In genomic region chr2:60674524-60675165, GRCh38 we compare ENCODE assay signal across 8 cellular contexts.
A peak's percentile ranks its signal among the peaks of the same experiment; 100 is the strongest.
DNase-seq lines count a peak whose midpoint lies in the region; ATAC-seq and TF ChIP-seq lines count a peak whose summit lies in the region.

No MANE protein-coding gene starts in this region.

- H3K27me3 Mint-ChIP-seq in T-helper 2 cell treated with Interferon-gamma antibody and Interleukin-4, amounts not matched to agents 5 μg/mL and 100 μg/mL, for 36 hours (ENCODE audit: low read depth), result peaks cover 6% of the 10 kb centered on the region

- peaks cover 4% of the 10 kb centered on the region for H3K4me1 Mint-ChIP-seq in T-helper 2 cell treated with Interferon-gamma antibody and Interleukin-4, amounts not matched to agents 5 μg/mL and 100 μg/mL, for 36 hours (ENCODE audit: low read depth)

- H3K27ac Mint-ChIP-seq in T-helper 2 cell treated with Interferon-gamma antibody and Interleukin-4, amounts not matched to agents 5 μg/mL and 100 μg/mL, for 36 hours, result no peak overlapping the region

- no peak overlapping the region for H3K27ac ChIP-seq in 22Rv1

- DNase-seq in NCI-H187 treated with DMSO at 0.1 percent for 48 hours (lab: John Stamatoyannopoulos, UW), result peak; percentile 47
- peak; percentile 67 for DNase-seq in T-helper 2 cell treated with Interferon-gamma antibody and Interleukin-4, amounts not matched to agents 5 μg/mL and 100 μg/mL, for 36 hours (ENCODE audit: low spot score)
- DNase-seq in anterior cingulate cortex (lab: John Stamatoyannopoulos, UW), result peak in 56 of 58 donors; percentile 21 to 90 (median 58)
- peak; percentile 78 for DNase-seq in hepatic stellate cell (ENCODE audit: low spot score)
- peak; percentile 17 for DNase-seq in skeletal muscle cell (ENCODE audit: low read depth)

- H3K4me3 ChIP-seq in skeletal muscle cell (ENCODE audit: low read depth, low read length), result no peak overlapping the region

- H3K4me3 Mint-ChIP-seq in T-helper 2 cell treated with Interferon-gamma antibody and Interleukin-4, amounts not matched to agents 5 μg/mL and 100 μg/mL, for 36 hours, result no peak overlapping the region

- H3K9me3 Mint-ChIP-seq in T-helper 2 cell treated with Interferon-gamma antibody and Interleukin-4, amounts not matched to agents 5 μg/mL and 100 μg/mL, for 36 hours, result no peaks in the 10 kb centered on the region

- peak; percentile 99 for TF ChIP-seq CTCF in 22Rv1 (IDR thresholded peaks at IDR 0.05)

- ATAC-seq in GM18502 (IDR thresholded peaks at IDR 0.05; ENCODE audit: poor library complexity, unreplicated experiment) (peak; percentile 99), HG02885 (IDR thresholded peaks at IDR 0.05; ENCODE audit: poor library complexity, unreplicated experiment) (peak; percentile 100)

- H3K36me3 Mint-ChIP-seq in T-helper 2 cell treated with Interferon-gamma antibody and Interleukin-4, amounts not matched to agents 5 μg/mL and 100 μg/mL, for 36 hours (ENCODE audit: low read depth), result no peaks in the 10 kb centered on the region

Comparison
In these comparisons a context has a peak if more than half of its experiments do, and no peak if none do; other contexts are left out.
1. DNase-seq: peak in every context shown above with its lines; median percentile 78 in hepatic stellate cell; 67 in T-helper 2 cell treated with Interferon-gamma antibody and Interleukin-4, amounts not matched to agents 5 μg/mL and 100 μg/mL, for 36 hours; 58 in anterior cingulate cortex; 47 in NCI-H187 treated with DMSO at 0.1 percent for 48 hours; 17 in skeletal muscle cell.